12 cellular contexts compared by ENCODE assay signal in genomic region chr19:41861846-41862245, GRCh38. TPM values are rescaled to one million over a fixed set of nuclear protein-coding genes. Genes with fewer than 3 reads are reported as not detected.
DNase-seq lines count a peak whose midpoint lies in the region; ATAC-seq, FAIRE-seq and TF ChIP-seq lines count a peak whose summit lies in the region.
"Had no signal": no experiment of that assay in that cellular context is flagged by ENCODE, and none has a peak within 500 bp of the region (broad histone marks: within the 10 kb centered on the region; RNA-seq: fewer than 3 reads in every experiment).

No MANE protein-coding gene starts in this region.

- H3K4me1 ChIP-seq in ACC112 (ENCODE audit: control insufficient read depth, insufficient read depth, low read length, unreplicated experiment) = peaks cover 12% of the 10 kb centered on the region
- peaks cover 64% of the 10 kb centered on the region for H3K4me1 ChIP-seq in lower lobe of right lung
- peaks cover 20 to 33% (median 26%) of the 10 kb centered on the region in 3 donors for H3K4me1 ChIP-seq in pancreas

- H3K79me2 ChIP-seq in ACC112 (ENCODE audit: control insufficient read depth, insufficient read depth, low read length, unreplicated experiment) = peaks cover 57% of the 10 kb centered on the region

- H3K9me3 Mint-ChIP-seq in activated naive CD8-positive, alpha-beta T cell treated with anti-CD3 and anti-CD28 coated beads, Interleukin-2, amount 50 U/mL, for 24 hours = no peaks in the 10 kb centered on the region

- H3K27ac ChIP-seq in ACC112 (ENCODE audit: low read depth, low read length) (no peak overlapping the region), HL-60 (replicated peaks) (peak overlapping the region; percentile 92), lower lobe of right lung (no peak overlapping the region), pancreas (no peak overlapping the region)

- WGBS in pancreas, 2 donors = 50 to 69% methylated on average over 9 of the region's 9 CpGs

- peaks cover 59% of the 10 kb centered on the region for H3K36me3 Mint-ChIP-seq in activated naive CD8-positive, alpha-beta T cell treated with anti-CD3 and anti-CD28 coated beads, Interleukin-2, amount 50 U/mL, for 24 hours (ENCODE audit: low read depth)

- intact Hi-C loops in lower lobe of right lung (cut with DNase I) = no loop called here
- intact Hi-C loops in pancreas (cut with DNase I) = no loop called here

- H3K9me3 ChIP-seq in lower lobe of right lung (no peaks in the 10 kb centered on the region), pancreas (no peaks in the 10 kb centered on the region)

- no peak for DNase-seq in HL-60 (ENCODE audit: low read depth in 1 of 2, low spot score in 1 of 2)
- DNase-seq in activated naive CD8-positive, alpha-beta T cell treated with anti-CD3 and anti-CD28 coated beads, Interleukin-2, amount 50 U/mL, for 24 hours = no peak
- DNase-seq in lower lobe of right lung = no peak
- DNase-seq in pancreas = no peak
- DNase-seq in glomerular visceral epithelial cell (ENCODE audit: extremely low spot score) = no peak
- no peak for DNase-seq in activated gamma-delta T cell (lab: John Stamatoyannopoulos, UW)
- DNase-seq in stimulated activated CD4-positive, alpha-beta T cell treated with anti-CD3 and anti-CD28 coated beads, Interleukin-2, amount 100 ng/mL, for 24 hours = no peak
- DNase-seq: cerebellar nuclear complex had no signal

- TF ChIP-seq CTCF in HL-60 (IDR thresholded peaks at IDR 0.05; ENCODE audit: insufficient read depth, low read length) (no peak), lower lobe of right lung (IDR thresholded peaks at IDR 0.05) (no peak), pancreas (IDR thresholded peaks at IDR 0.05) (no peak)

- no peaks in the 10 kb centered on the region for H3K27me3 Mint-ChIP-seq in activated naive CD8-positive, alpha-beta T cell treated with anti-CD3 and anti-CD28 coated beads, Interleukin-2, amount 50 U/mL, for 24 hours

- H3K36me3 ChIP-seq in ACC112 (ENCODE audit: insufficient read depth, low read length) = peaks cover 35% of the 10 kb centered on the region
- H3K36me3 ChIP-seq in lower lobe of right lung = peaks cover 62% of the 10 kb centered on the region
- peaks cover 2 to 30% (median 16%) of the 10 kb centered on the region in 3 donors for H3K36me3 ChIP-seq in pancreas

- H3K4me3 ChIP-seq in ACC112 (ENCODE audit: low read depth, low read length) (peak overlapping the region; percentile 99), HL-60 (replicated peaks; ENCODE audit: insufficient read depth, low read length) (peak overlapping the region; percentile 87), lower lobe of right lung (peak overlapping the region; percentile 90), pancreas (peak overlapping the region in 2 of 4 donors; percentile 92 to 96)

- H3K4me1 Mint-ChIP-seq in activated naive CD8-positive, alpha-beta T cell treated with anti-CD3 and anti-CD28 coated beads, Interleukin-2, amount 50 U/mL, for 24 hours = peaks cover 68% of the 10 kb centered on the region

- H2AFZ ChIP-seq in ACC112 (ENCODE audit: low read length, unreplicated experiment) = no peak overlapping the region

- H3K4me3 Mint-ChIP-seq in activated naive CD8-positive, alpha-beta T cell treated with anti-CD3 and anti-CD28 coated beads, Interleukin-2, amount 50 U/mL, for 24 hours = peak overlapping the region; percentile 94

- FAIRE-seq in pancreas (lab: Jason Lieb, UNC) = no peak

- H3K27me3 ChIP-seq in ACC112 (ENCODE audit: insufficient read depth, low read length) (no peaks in the 10 kb centered on the region), HL-60 (ENCODE audit: insufficient read depth, poor library complexity, severe bottlenecking) (no peaks in the 10 kb centered on the region), lower lobe of right lung (ENCODE audit: low read depth) (no peaks in the 10 kb centered on the region), pancreas (no peaks in the 10 kb centered on the region)

- ATAC-seq in activated naive CD8-positive, alpha-beta T cell treated with anti-CD3 and anti-CD28 coated beads, Interleukin-2, amount 50 U/mL, for 24 hours = no peak
- ATAC-seq in lower lobe of right lung = no peak
- no peak for ATAC-seq in pancreas

- H3K27ac Mint-ChIP-seq in activated naive CD8-positive, alpha-beta T cell treated with anti-CD3 and anti-CD28 coated beads, Interleukin-2, amount 50 U/mL, for 24 hours = peak overlapping the region; percentile 98

RNA-seq across cellular contexts. Expression of gene RPS19, which starts 1.8 kb away (rescaled TPM):
- total RNA-seq in lower lobe of right lung = 1,736 TPM
- 1,000 to 10,000 TPM in 5 of 6 donors, 100 to 1,000 TPM in 1; 939 to 1,697 (median 1,289) TPM for total RNA-seq in pancreas
- polyA plus RNA-seq in pancreas = 1,000 to 10,000 TPM; 1,099 to 2,267 TPM

RNA-seq across cellular contexts. Expression of gene CD79A, which starts 15.2 kb away (rescaled TPM):
- 1.2 TPM for total RNA-seq in lower lobe of right lung
- total RNA-seq in pancreas = under 1 TPM in 5 of 6 donors, not detected in 1; 0.16 to 1.00 (median 0.31) TPM
- under 1 TPM; 0.11 to 0.23 TPM for polyA plus RNA-seq in pancreas

RNA-seq across cellular contexts. Expression of gene DMRTC2, which starts 17.0 kb away (rescaled TPM):
- not detected for total RNA-seq in lower lobe of right lung
- not detected for total RNA-seq in pancreas
- not detected for polyA plus RNA-seq in pancreas
- total RNA-seq: M059J; mucosa of gallbladder; T-helper 1 cell treated with Interleukin-12 subunit alpha and Interleukin-12 subunit beta and Interleukin-4 antibody, amounts not matched to agents 30 ng/mL and 1 ng/mL, for 36 hours had no signal

RNA-seq across cellular contexts. Expression of gene LYPD4, which starts 17.4 kb away (rescaled TPM):
- total RNA-seq in lower lobe of right lung (not detected), pancreas (not detected)
- not detected for polyA plus RNA-seq in pancreas
- total RNA-seq: M059J; mucosa of gallbladder; T-helper 1 cell treated with Interleukin-12 subunit alpha and Interleukin-12 subunit beta and Interleukin-4 antibody, amounts not matched to agents 30 ng/mL and 1 ng/mL, for 36 hours had no signal

RNA-seq across cellular contexts. Expression of gene ARHGEF1, which starts 21.1 kb away (rescaled TPM):
- total RNA-seq in lower lobe of right lung (206 TPM), pancreas (10 to 100 TPM; 26.3 to 65.6 (median 37.0) TPM)
- polyA plus RNA-seq in pancreas = 100 to 1,000 TPM; 139 to 179 TPM
